Comparison of ENCODE assay signal across 16 cellular contexts in the genomic region with DNA sequence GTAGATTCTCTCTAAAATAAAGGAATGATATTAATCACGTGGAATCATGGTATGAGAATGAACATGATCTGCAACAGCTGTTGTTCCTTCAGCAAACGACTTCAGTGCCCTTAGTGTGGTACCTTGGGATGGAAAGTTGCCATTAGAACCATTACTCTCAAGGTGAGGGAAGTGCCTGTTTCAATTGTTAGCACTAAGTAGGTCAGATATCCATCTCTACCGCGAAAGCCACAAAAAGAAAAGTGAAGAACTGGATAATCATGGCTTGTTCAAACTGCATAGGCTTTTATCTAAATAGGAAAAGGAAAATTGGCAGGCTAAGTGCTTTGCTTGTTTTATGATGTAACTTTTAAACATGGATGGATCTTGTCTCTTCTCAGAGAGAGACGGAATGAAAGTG.
"Had no signal": no experiment of that assay in that cellular context is flagged by ENCODE, and none has a peak within 500 bp of the region (broad histone marks: within the 10 kb centered on the region; RNA-seq: fewer than 3 reads in every experiment).

No MANE protein-coding gene starts in this region.

- ATAC-seq: left ventricle myocardium superior; natural killer cell; stimulated activated memory B cell treated with anti-CD40 and anti-IgM and Interleukin-4, amounts not matched to agents 10 μg/mL and 1 μg/mL and 100 μg/mL, for 72 hours had no signal

- DNase-seq: activated CD4-positive, alpha-beta T cell treated with anti-CD3 and anti-CD28 coated beads, Interleukin-2, amount 10 ng/mL, durations not matched to agents 7 days and 5 days; activated CD8-positive, alpha-beta memory T cell treated with anti-CD3 and anti-CD28 coated beads for 24 hours; activated naive CD8-positive, alpha-beta T cell treated with anti-CD3 and anti-CD28 coated beads for 36 hours; anterior cingulate cortex; cortex of kidney; effector CD8-positive, alpha-beta T cell; foreskin fibroblast; hippocampal formation; kidney; left ventricle myocardium superior; mesenchymal stem cell; natural killer cell; posterior cingulate gyrus; retina; stimulated activated CD4-positive, alpha-beta T cell treated with anti-CD3 and anti-CD28 coated beads, Interleukin-2, amount 100 ng/mL, for 48 hours had no signal
